ENCODE assay signal across 9 cellular contexts in genomic region chr6:15351631-15352030, GRCh38.
DNase-seq lines count a peak whose midpoint lies in the region; ATAC-seq and TF ChIP-seq lines count a peak whose summit lies in the region.
"Had no signal": no experiment of that assay in that cellular context is flagged by ENCODE, and none has a peak within 500 bp of the region (broad histone marks: within the 10 kb centered on the region; RNA-seq: fewer than 3 reads in every experiment).

No MANE protein-coding gene starts in this region.

- H3K79me2 ChIP-seq in GM23248 (ENCODE audit: insufficient read depth): peaks cover 98% of the 10 kb centered on the region

- TF ChIP-seq POLR2A in gastroesophageal sphincter (IDR thresholded peaks at IDR 0.05): no peak

- no peaks in the 10 kb centered on the region for H3K27me3 Mint-ChIP-seq in WTC11 (ENCODE audit: low read depth)
- no peaks in the 10 kb centered on the region for H3K27me3 Mint-ChIP-seq in natural killer cell treated with Interleukin-12 subunit alpha and Interleukin-12 subunit beta and Interleukin-15 and Interleukin-18, amount 100 ng/mL, for 72 hours
- H3K27me3 Mint-ChIP-seq: naive B cell had no signal

- H3K9ac ChIP-seq in GM23248 (peak overlapping the region; percentile 37; the same call in 1 of the 2 replicates), skeletal muscle satellite cell (ENCODE audit: low read depth, low read length) (no peak overlapping the region)

- in situ Hi-C loops in GM23248 (cut with MboI): no loop called here

- peaks cover 87% of the 10 kb centered on the region for H3K4me1 Mint-ChIP-seq in WTC11
- H3K4me1 Mint-ChIP-seq in natural killer cell treated with Interleukin-12 subunit alpha and Interleukin-12 subunit beta and Interleukin-15 and Interleukin-18, amount 100 ng/mL, for 72 hours (ENCODE audit: low read depth in 2 of 2): peaks cover 65 to 67% of the 10 kb centered on the region in 2 donors

- 0 to 4% methylated on average over 3 of the region's 3 CpGs for WGBS in GM23248 (ENCODE audit: low coverage in 1 of 2, low lambda C conversion rate in 2 of 2, missing lambda C conversion rate in 2 of 2), 2 experiments
- WGBS in gastroesophageal sphincter (ENCODE audit: low coverage in 1 of 2), 2 donors: 28 to 42% methylated on average over 2 to 3 of the region's 3 CpGs

- H3K9me2 ChIP-seq in GM23248 (ENCODE audit: insufficient read depth): no peaks in the 10 kb centered on the region

- H3F3A ChIP-seq in GM23248 (ENCODE audit: insufficient read depth): peaks cover 66% of the 10 kb centered on the region

- no peak overlapping the region for H3K4me3 Mint-ChIP-seq in WTC11
- no peak overlapping the region for H3K4me3 Mint-ChIP-seq in natural killer cell treated with Interleukin-12 subunit alpha and Interleukin-12 subunit beta and Interleukin-15 and Interleukin-18, amount 100 ng/mL, for 72 hours

- H3K36me3 ChIP-seq in GM23248 (ENCODE audit: low read depth) (no peaks in the 10 kb centered on the region), gastroesophageal sphincter (no peaks in the 10 kb centered on the region), skeletal muscle satellite cell (ENCODE audit: insufficient read depth, low read length) (no peaks in the 10 kb centered on the region)

- H3K9me3 ChIP-seq in GM23248 (ENCODE audit: low read depth) (no peaks in the 10 kb centered on the region), gastroesophageal sphincter (no peaks in the 10 kb centered on the region), skeletal muscle satellite cell (replicated peaks; ENCODE audit: low read length) (no peaks in the 10 kb centered on the region)

- no peaks in the 10 kb centered on the region for H3K9me3 Mint-ChIP-seq in WTC11
- no peaks in the 10 kb centered on the region for H3K9me3 Mint-ChIP-seq in natural killer cell treated with Interleukin-12 subunit alpha and Interleukin-12 subunit beta and Interleukin-15 and Interleukin-18, amount 100 ng/mL, for 72 hours
- H3K9me3 Mint-ChIP-seq: naive B cell had no signal

- H3K4me2 ChIP-seq in GM23248 (ENCODE audit: unreplicated experiment): peak overlapping the region; percentile 60
- peak overlapping the region; percentile 24 for H3K4me2 ChIP-seq in skeletal muscle satellite cell (ENCODE audit: low read length)

- CTCF ChIA-PET in WTC11 (lab: Charles Lee): interaction anchor here (0.6 kb wide), 1 partner anchor 140 kb away, joined by 4 read pairs; no protein-coding TSS in a partner anchor

- peak overlapping the region; percentile 39 for H3K27ac Mint-ChIP-seq in WTC11
- H3K27ac Mint-ChIP-seq in natural killer cell treated with Interleukin-12 subunit alpha and Interleukin-12 subunit beta and Interleukin-15 and Interleukin-18, amount 100 ng/mL, for 72 hours: peak overlapping the region in 1 of 2 donors; percentile 50

- H3K4me3 ChIP-seq in GM23248 (peak overlapping the region; percentile 16; the same call in 1 of the 2 replicates), gastroesophageal sphincter (no peak overlapping the region), skeletal muscle satellite cell (ENCODE audit: low read length) (no peak overlapping the region)

- H3K27ac ChIP-seq in GM23248: peak overlapping the region; percentile 68
- no peak overlapping the region for H3K27ac ChIP-seq in gastroesophageal sphincter

- no peaks in the 10 kb centered on the region for H3K36me3 Mint-ChIP-seq in WTC11
- H3K36me3 Mint-ChIP-seq in natural killer cell treated with Interleukin-12 subunit alpha and Interleukin-12 subunit beta and Interleukin-15 and Interleukin-18, amount 100 ng/mL, for 72 hours: no peaks in the 10 kb centered on the region

- H4K20me1 ChIP-seq in GM23248 (ENCODE audit: insufficient read depth): peaks cover 26% of the 10 kb centered on the region; the same call in 1 of the 2 replicates

- no peak for TF ChIP-seq EP300 in gastroesophageal sphincter (IDR thresholded peaks at IDR 0.05)

- DNase-seq in GM23248: peak; percentile 95
- DNase-seq in WTC11 (ENCODE audit: low spot score): no peak
- DNase-seq in COLO668 (lab: John Stamatoyannopoulos, UW; ENCODE audit: unreplicated experiment): no peak
- no peak for DNase-seq in NCI-H69 (lab: John Stamatoyannopoulos, UW)
- no peak for DNase-seq in natural killer cell treated with Interleukin-12 subunit alpha and Interleukin-12 subunit beta and Interleukin-15 and Interleukin-18, amount 100 ng/mL, for 72 hours (ENCODE audit: low spot score)
- DNase-seq: naive B cell, NCI-H2171 had no signal

- no peaks in the 10 kb centered on the region for H3K27me3 ChIP-seq in GM23248 (replicated peaks; ENCODE audit: insufficient read depth)
- H3K27me3 ChIP-seq in gastroesophageal sphincter: no peaks in the 10 kb centered on the region
- H3K27me3 ChIP-seq in skeletal muscle satellite cell (ENCODE audit: control insufficient read depth, insufficient read depth, low read length): no peaks in the 10 kb centered on the region

- H3K4me1 ChIP-seq in GM23248 (ENCODE audit: insufficient read depth) (peaks cover 45% of the 10 kb centered on the region), gastroesophageal sphincter (peaks cover 0 to 50% (median 16%) of the 10 kb centered on the region in 3 donors), skeletal muscle satellite cell (ENCODE audit: control insufficient read depth, insufficient read depth, low read length) (peaks cover 38% of the 10 kb centered on the region)

- POLR2A ChIA-PET in WTC11 (lab: Charles Lee): no interaction called here

- no peak for TF ChIP-seq CTCF in WTC11 (IDR thresholded peaks at IDR 0.05)
- TF ChIP-seq CTCF in gastroesophageal sphincter (IDR thresholded peaks at IDR 0.05): no peak

- ATAC-seq in WTC11 (peak; percentile 43), gastroesophageal sphincter (peak; percentile 78)
- ATAC-seq in natural killer cell treated with Interleukin-12 subunit alpha and Interleukin-12 subunit beta and Interleukin-15 and Interleukin-18, amount 100 ng/mL, for 72 hours: no peak

- H2AFZ ChIP-seq in GM23248: no peak overlapping the region

TF ChIP-seq in WTC11, 78 proteins besides CTCF, POLR2A, EP300 and RAD21:
- TF ChIP-seq ESRRA (CRISPR knock-in tag; IDR thresholded peaks at IDR 0.05; ENCODE audit: borderline replicate concordance) (no peak), ZNF317 (CRISPR knock-in tag; IDR thresholded peaks at IDR 0.05; ENCODE audit: borderline replicate concordance, low read depth) (no peak)
TF ChIP-seq in WTC11: peak in this region for 0.

Comparison
In these comparisons a context has a peak if more than half of its experiments do, and no peak if none do; other contexts are left out.
1. ATAC-seq: peak in WTC11 (single experiment) and gastroesophageal sphincter (single experiment); none in natural killer cell treated with Interleukin-12 subunit alpha and Interleukin-12 subunit beta and Interleukin-15 and Interleukin-18, amount 100 ng/mL, for 72 hours (0 of 2).